Comparison of ENCODE assay signal across 23 cellular contexts in genomic region chr2:100228967-100229366, GRCh38.
DNase-seq lines count a peak whose midpoint lies in the region; ATAC-seq, FAIRE-seq and TF ChIP-seq lines count a peak whose summit lies in the region.
"Had no signal": no experiment of that assay in that cellular context is flagged by ENCODE, and none has a peak within 500 bp of the region (broad histone marks: within the 10 kb centered on the region; RNA-seq: fewer than 3 reads in every experiment).

No MANE protein-coding gene starts in this region.

- FAIRE-seq in G401.6 (lab: Jason Lieb, UNC), result peak; percentile 53
- FAIRE-seq in astrocyte (lab: Jason Lieb, UNC), result no peak
- FAIRE-seq: HTR-8/SVneo had no signal

- H2AFZ ChIP-seq in Loucy (ENCODE audit: low read length), result no peak overlapping the region
- H2AFZ ChIP-seq in astrocyte (ENCODE audit: low read depth, low read length), result no peak overlapping the region
- no peak overlapping the region for H2AFZ ChIP-seq in Karpas-422 (ENCODE audit: low read length)

- no peaks in the 10 kb centered on the region for H3F3A ChIP-seq in Loucy (ENCODE audit: low read depth)

- peaks cover 2% of the 10 kb centered on the region for H3K4me1 Mint-ChIP-seq in astrocyte (ENCODE audit: low read depth, unreplicated experiment)
- H3K4me1 Mint-ChIP-seq in osteocyte (ENCODE audit: unreplicated experiment), result peaks cover 37% of the 10 kb centered on the region
- H3K4me1 Mint-ChIP-seq in activated CD4-positive, alpha-beta memory T cell treated with anti-CD3 and anti-CD28 coated beads, Interleukin-2, amount 10 ng/mL, durations not matched to agents 7 days and 5 days, result no peaks in the 10 kb centered on the region
- H3K4me1 Mint-ChIP-seq: activated naive CD4-positive, alpha-beta T cell treated with anti-CD3 and anti-CD28 coated beads, Interleukin-2, amount 50 U/mL, for 24 hours; CD8-positive, alpha-beta memory T cell had no signal

- H3K4me3 Mint-ChIP-seq in astrocyte (ENCODE audit: unreplicated experiment), result no peak overlapping the region
- no peak overlapping the region for H3K4me3 Mint-ChIP-seq in osteocyte (ENCODE audit: unreplicated experiment)
- no peak overlapping the region for H3K4me3 Mint-ChIP-seq in activated CD4-positive, alpha-beta memory T cell treated with anti-CD3 and anti-CD28 coated beads, Interleukin-2, amount 10 ng/mL, durations not matched to agents 7 days and 5 days
- H3K4me3 Mint-ChIP-seq: activated naive CD4-positive, alpha-beta T cell treated with anti-CD3 and anti-CD28 coated beads, Interleukin-2, amount 50 U/mL, for 24 hours; CD8-positive, alpha-beta memory T cell; nephron; T-helper 2 cell treated with Interferon-gamma antibody and Interleukin-4, amounts not matched to agents 5 μg/mL and 100 μg/mL, for 36 hours; WTC11 had no signal

- H3K27me3 ChIP-seq in Loucy (ENCODE audit: insufficient read depth, low read length, poor library complexity, severe bottlenecking) (no peaks in the 10 kb centered on the region), astrocyte (ENCODE audit: insufficient read depth, low read length) (peaks cover 6% of the 10 kb centered on the region), Karpas-422 (ENCODE audit: low read length) (no peaks in the 10 kb centered on the region)
- H3K27me3 ChIP-seq: upper lobe of left lung had no signal

- TF ChIP-seq CTCF in Loucy (conservative IDR thresholded peaks at IDR 0.05; ENCODE audit: low read length), result peak; percentile 50
- TF ChIP-seq CTCF in astrocyte (IDR thresholded peaks at IDR 0.05; ENCODE audit: insufficient read depth, low read depth, low read length), result peak; percentile 22
- TF ChIP-seq CTCF in osteocyte (IDR thresholded peaks at IDR 0.05), result peak; percentile 20

- H3K4me1 ChIP-seq in Loucy (ENCODE audit: insufficient read depth, low read length, poor library complexity, severe bottlenecking) (peaks cover 38% of the 10 kb centered on the region), astrocyte (ENCODE audit: insufficient read depth, low read length) (no peaks in the 10 kb centered on the region), Karpas-422 (ENCODE audit: low read length) (peaks cover 28% of the 10 kb centered on the region)
- H3K4me1 ChIP-seq: lower lobe of right lung, upper lobe of left lung had no signal

- H3K36me3 ChIP-seq in Loucy (ENCODE audit: insufficient read depth, low read length) (no peaks in the 10 kb centered on the region), astrocyte (ENCODE audit: insufficient read depth, low read length) (no peaks in the 10 kb centered on the region), Karpas-422 (ENCODE audit: insufficient read depth, low read length) (no peaks in the 10 kb centered on the region)
- H3K36me3 ChIP-seq: lower lobe of right lung, upper lobe of left lung had no signal

- H3K9me2 ChIP-seq in Loucy (replicated peaks; ENCODE audit: low read depth, low read length) (no peaks in the 10 kb centered on the region), Karpas-422 (replicated peaks; ENCODE audit: insufficient read depth, low read length) (no peaks in the 10 kb centered on the region)

- CTCF ChIA-PET in activated CD4-positive, alpha-beta memory T cell treated with anti-CD3 and anti-CD28 coated beads, Interleukin-2, amount 10 ng/mL, durations not matched to agents 7 days and 5 days (lab: Charles Lee), result interaction anchor here (0.8 kb wide), 1 partner anchor 670 kb away, joined by 4 read pairs; no protein-coding TSS in a partner anchor

- no peak overlapping the region for H3K9ac ChIP-seq in Loucy (ENCODE audit: low read depth, low read length, poor library complexity, severe bottlenecking)
- H3K9ac ChIP-seq in astrocyte (ENCODE audit: low read length), result no peak overlapping the region
- no peak overlapping the region for H3K9ac ChIP-seq in Karpas-422 (ENCODE audit: low read length)
- H3K9ac ChIP-seq: KMS-11 had no signal

- H3K79me2 ChIP-seq in Loucy (ENCODE audit: insufficient read depth, low read length) (no peaks in the 10 kb centered on the region), astrocyte (ENCODE audit: insufficient read depth, low read length) (no peaks in the 10 kb centered on the region), Karpas-422 (ENCODE audit: low read length) (no peaks in the 10 kb centered on the region)

- ATAC-seq in HG03521 (IDR thresholded peaks at IDR 0.05; ENCODE audit: unreplicated experiment), result no peak
- ATAC-seq: lower lobe of right lung, mucosa of descending colon, WTC11 had no signal

- H3K9me3 Mint-ChIP-seq in astrocyte (ENCODE audit: unreplicated experiment) (peaks cover 9% of the 10 kb centered on the region), osteocyte (ENCODE audit: unreplicated experiment) (no peaks in the 10 kb centered on the region)
- no peaks in the 10 kb centered on the region for H3K9me3 Mint-ChIP-seq in activated CD4-positive, alpha-beta memory T cell treated with anti-CD3 and anti-CD28 coated beads, Interleukin-2, amount 10 ng/mL, durations not matched to agents 7 days and 5 days
- H3K9me3 Mint-ChIP-seq: activated naive CD4-positive, alpha-beta T cell treated with anti-CD3 and anti-CD28 coated beads, Interleukin-2, amount 50 U/mL, for 24 hours; CD8-positive, alpha-beta memory T cell; T-helper 2 cell treated with Interferon-gamma antibody and Interleukin-4, amounts not matched to agents 5 μg/mL and 100 μg/mL, for 36 hours had no signal

- no peak for DNase-seq in astrocyte (ENCODE audit: low read depth)
- DNase-seq in osteocyte (ENCODE audit: extremely low spot score, unreplicated experiment), result no peak
- no peak for DNase-seq in Karpas-422
- no peak for DNase-seq in NCI-H69 (lab: John Stamatoyannopoulos, UW)
- no peak for DNase-seq in activated CD4-positive, alpha-beta memory T cell treated with anti-CD3 and anti-CD28 coated beads, Interleukin-2, amount 10 ng/mL, durations not matched to agents 7 days and 5 days
- DNase-seq: CD8-positive, alpha-beta memory T cell; central memory CD4-positive, alpha-beta T cell; lower lobe of right lung; mucosa of descending colon; MV-4-11; NCI-H524 treated with DMSO at 0.1 percent for 48 hours; posterior cingulate gyrus; RPMI8226; upper lobe of left lung had no signal

- H3K9me3 ChIP-seq in Loucy (ENCODE audit: insufficient read depth, low read depth, low read length), result no peaks in the 10 kb centered on the region
- no peaks in the 10 kb centered on the region for H3K9me3 ChIP-seq in astrocyte (ENCODE audit: insufficient read depth, low read depth, low read length)
- H3K9me3 ChIP-seq in Karpas-422 (ENCODE audit: low read length), result no peaks in the 10 kb centered on the region
- H3K9me3 ChIP-seq: lower lobe of right lung, mucosa of descending colon, upper lobe of left lung had no signal

- H3K4me3 ChIP-seq in Loucy (ENCODE audit: low read length, poor library complexity, severe bottlenecking), result no peak overlapping the region
- no peak overlapping the region for H3K4me3 ChIP-seq in astrocyte (ENCODE audit: insufficient read depth, low read depth, low read length)
- H3K4me3 ChIP-seq in Karpas-422 (ENCODE audit: low read length), result no peak overlapping the region
- H3K4me3 ChIP-seq: lower lobe of right lung, mucosa of descending colon, upper lobe of left lung had no signal

- H3K27ac ChIP-seq in astrocyte (ENCODE audit: low read depth, low read length) (no peak overlapping the region), Karpas-422 (ENCODE audit: low read length) (no peak overlapping the region)
- H3K27ac ChIP-seq: KMS-11, lower lobe of right lung, upper lobe of left lung had no signal

- no peak overlapping the region for H3K4me2 ChIP-seq in Loucy (ENCODE audit: low read depth, low read length, poor library complexity, severe bottlenecking)
- H3K4me2 ChIP-seq in astrocyte (ENCODE audit: low read length), result no peak overlapping the region
- H3K4me2 ChIP-seq in Karpas-422 (ENCODE audit: low read depth, low read length, poor library complexity, severe bottlenecking), result no peak overlapping the region
- H3K4me2 ChIP-seq: KMS-11 had no signal

- H3K27me3 Mint-ChIP-seq in astrocyte (ENCODE audit: low read depth, unreplicated experiment), result peaks cover 23% of the 10 kb centered on the region
- peaks cover 6% of the 10 kb centered on the region for H3K27me3 Mint-ChIP-seq in osteocyte (ENCODE audit: unreplicated experiment)
- peaks cover 8% of the 10 kb centered on the region for H3K27me3 Mint-ChIP-seq in activated CD4-positive, alpha-beta memory T cell treated with anti-CD3 and anti-CD28 coated beads, Interleukin-2, amount 10 ng/mL, durations not matched to agents 7 days and 5 days
- H3K27me3 Mint-ChIP-seq: activated naive CD4-positive, alpha-beta T cell treated with anti-CD3 and anti-CD28 coated beads, Interleukin-2, amount 50 U/mL, for 24 hours had no signal

- POLR2A ChIA-PET in activated CD4-positive, alpha-beta memory T cell treated with anti-CD3 and anti-CD28 coated beads, Interleukin-2, amount 10 ng/mL, durations not matched to agents 7 days and 5 days (lab: Charles Lee), result no interaction called here

- no peaks in the 10 kb centered on the region for H3K36me3 Mint-ChIP-seq in astrocyte (ENCODE audit: low read depth, unreplicated experiment)
- H3K36me3 Mint-ChIP-seq in osteocyte (ENCODE audit: unreplicated experiment), result no peaks in the 10 kb centered on the region
- no peaks in the 10 kb centered on the region for H3K36me3 Mint-ChIP-seq in activated CD4-positive, alpha-beta memory T cell treated with anti-CD3 and anti-CD28 coated beads, Interleukin-2, amount 10 ng/mL, durations not matched to agents 7 days and 5 days (ENCODE audit: low read depth)
- H3K36me3 Mint-ChIP-seq: activated naive CD4-positive, alpha-beta T cell treated with anti-CD3 and anti-CD28 coated beads, Interleukin-2, amount 50 U/mL, for 24 hours; CD8-positive, alpha-beta memory T cell; WTC11 had no signal

- H3K27ac Mint-ChIP-seq in astrocyte (ENCODE audit: unreplicated experiment), result no peak overlapping the region
- no peak overlapping the region for H3K27ac Mint-ChIP-seq in osteocyte (ENCODE audit: unreplicated experiment)
- H3K27ac Mint-ChIP-seq in activated CD4-positive, alpha-beta memory T cell treated with anti-CD3 and anti-CD28 coated beads, Interleukin-2, amount 10 ng/mL, durations not matched to agents 7 days and 5 days, result no peak overlapping the region
- H3K27ac Mint-ChIP-seq: activated naive CD4-positive, alpha-beta T cell treated with anti-CD3 and anti-CD28 coated beads, Interleukin-2, amount 50 U/mL, for 24 hours; CD8-positive, alpha-beta memory T cell; T-helper 2 cell treated with Interferon-gamma antibody and Interleukin-4, amounts not matched to agents 5 μg/mL and 100 μg/mL, for 36 hours; WTC11 had no signal

- H4K20me1 ChIP-seq in Loucy (ENCODE audit: insufficient read depth, low read length, poor library complexity, severe bottlenecking), result no peaks in the 10 kb centered on the region
- H4K20me1 ChIP-seq in astrocyte (ENCODE audit: insufficient read depth, low read length), result no peaks in the 10 kb centered on the region
- H4K20me1 ChIP-seq in Karpas-422 (ENCODE audit: insufficient read depth, low read depth, low read length), result no peaks in the 10 kb centered on the region
